Comparison of ENCODE assay signal across 9 cellular contexts in the genomic region with DNA sequence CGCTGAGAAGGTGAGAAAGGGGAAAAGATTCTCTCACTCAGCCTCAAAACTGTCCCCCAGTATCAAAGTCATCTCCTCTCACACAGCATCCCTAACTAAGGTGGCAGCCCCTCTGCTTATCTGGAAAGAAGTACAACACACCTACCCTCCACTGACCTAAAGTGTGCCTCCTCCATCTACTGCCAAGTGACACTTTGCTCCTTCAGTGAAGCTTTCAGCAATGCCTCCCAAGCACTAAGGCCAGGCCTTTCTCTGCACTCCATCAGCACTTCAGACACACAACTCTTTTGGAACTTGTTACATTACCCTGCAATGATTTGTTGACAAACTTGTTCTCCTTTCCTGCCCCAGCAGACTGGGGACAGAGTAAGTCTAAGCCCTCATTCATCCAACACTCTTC. TPM values are rescaled to one million over a fixed set of nuclear protein-coding genes. Genes with fewer than 3 reads are reported as not detected.
A peak's percentile ranks its signal among the peaks of the same experiment; 100 is the strongest.
DNase-seq lines count a peak whose midpoint lies in the region; ATAC-seq and TF ChIP-seq lines count a peak whose summit lies in the region.
"Had no signal": no experiment of that assay in that cellular context is flagged by ENCODE, and none has a peak within 500 bp of the region (broad histone marks: within the 10 kb centered on the region; RNA-seq: fewer than 3 reads in every experiment).

No MANE protein-coding gene starts in this region.

- peaks cover 64% of the 10 kb centered on the region for H3K4me1 ChIP-seq in Karpas-422 (ENCODE audit: low read length)

- H3K4me3 ChIP-seq in AG10803 (ENCODE audit: low read length) (peak overlapping the region; percentile 79), Karpas-422 (ENCODE audit: low read length) (peak overlapping the region; percentile 70; the same call in 1 of the 2 replicates)

- no peak for TF ChIP-seq CTCF in AG10803 (conservative IDR thresholded peaks at IDR 0.05; ENCODE audit: low read length)
- no peak for TF ChIP-seq CTCF in nephron progenitor cell (IDR thresholded peaks at IDR 0.05)

- no peak overlapping the region for H3K27ac ChIP-seq in Karpas-422 (ENCODE audit: low read length)

- H2AFZ ChIP-seq in Karpas-422 (ENCODE audit: low read length) = no peak overlapping the region

- H3K9ac ChIP-seq in Karpas-422 (ENCODE audit: low read length) = peak overlapping the region; percentile 83; the same call in 1 of the 2 replicates

- H3K9me3 Mint-ChIP-seq in central memory CD8-positive, alpha-beta T cell = no peaks in the 10 kb centered on the region
- no peaks in the 10 kb centered on the region for H3K9me3 Mint-ChIP-seq in nephron progenitor cell

- no peaks in the 10 kb centered on the region; the same call in 1 of the 2 replicates for H4K20me1 ChIP-seq in Karpas-422 (ENCODE audit: insufficient read depth, low read depth, low read length)

- peaks cover 25% of the 10 kb centered on the region for H3K36me3 Mint-ChIP-seq in central memory CD8-positive, alpha-beta T cell (ENCODE audit: insufficient read depth)
- H3K36me3 Mint-ChIP-seq in nephron progenitor cell (ENCODE audit: low read depth) = peaks cover 22% of the 10 kb centered on the region

- no peak for ATAC-seq in central memory CD8-positive, alpha-beta T cell (replicated peaks; ENCODE audit: extremely low read depth, poor library complexity, severe bottlenecking)
- ATAC-seq in HG03039 (IDR thresholded peaks at IDR 0.05; ENCODE audit: unreplicated experiment) = no peak
- ATAC-seq in HG02610 (IDR thresholded peaks at IDR 0.05; ENCODE audit: unreplicated experiment) = no peak

- no peaks in the 10 kb centered on the region; the same call in 1 of the 2 replicates for H3K36me3 ChIP-seq in Karpas-422 (ENCODE audit: insufficient read depth, low read length)

- H3K4me3 Mint-ChIP-seq in central memory CD8-positive, alpha-beta T cell = peak overlapping the region; percentile 98
- peak overlapping the region; percentile 99 for H3K4me3 Mint-ChIP-seq in nephron progenitor cell

- H3K4me2 ChIP-seq in Karpas-422 (ENCODE audit: low read depth, low read length, poor library complexity, severe bottlenecking) = peak overlapping the region; percentile 80

- no peaks in the 10 kb centered on the region for H3K27me3 ChIP-seq in Karpas-422 (ENCODE audit: low read length)

- DNase-seq in AG10803 (ENCODE audit: low read depth) (no peak), Karpas-422 (no peak), nephron progenitor cell (no peak), inferior parietal cortex (ENCODE audit: extremely low spot score) (no peak), C1 segment of cervical spinal cord (lab: John Stamatoyannopoulos, UW) (no peak)
- DNase-seq in central memory CD8-positive, alpha-beta T cell (ENCODE audit: low spot score in 2 of 2) = no peak
- DNase-seq: stimulated activated CD4-positive, alpha-beta T cell treated with anti-CD3 and anti-CD28 coated beads, Interleukin-4, amount 100 ng/mL, for 4 hours had no signal

- peaks cover 73% of the 10 kb centered on the region for H3K4me1 Mint-ChIP-seq in central memory CD8-positive, alpha-beta T cell
- H3K4me1 Mint-ChIP-seq in nephron progenitor cell = peaks cover 49% of the 10 kb centered on the region

- H3K79me2 ChIP-seq in Karpas-422 (ENCODE audit: low read length) = peaks cover 55% of the 10 kb centered on the region

- H3K9me3 ChIP-seq in Karpas-422 (ENCODE audit: low read length) = no peaks in the 10 kb centered on the region

- no peaks in the 10 kb centered on the region for H3K9me2 ChIP-seq in Karpas-422 (replicated peaks; ENCODE audit: insufficient read depth, low read length)

- peak overlapping the region; percentile 95 for H3K27ac Mint-ChIP-seq in central memory CD8-positive, alpha-beta T cell (ENCODE audit: low read depth)
- H3K27ac Mint-ChIP-seq in nephron progenitor cell = peak overlapping the region; percentile 61

- H3K27me3 Mint-ChIP-seq in central memory CD8-positive, alpha-beta T cell = no peaks in the 10 kb centered on the region
- peaks cover 12% of the 10 kb centered on the region for H3K27me3 Mint-ChIP-seq in nephron progenitor cell (ENCODE audit: low read depth, poor library complexity)

RNA-seq across cellular contexts. Expression of a gene that starts 1.4 kb away (rescaled TPM):
- 14.6 and 24.1 TPM in 2 replicates for total RNA-seq in Karpas-422 (2014; rRNA removed; shearing (Covaris generic); ENCODE audit: low replicate concordance)

RNA-seq across cellular contexts. Expression of a gene that starts 13.7 kb away (rescaled TPM):
- 16.7 and 38.3 TPM in 2 replicates for total RNA-seq in Karpas-422 (2014; rRNA removed; shearing (Covaris generic); ENCODE audit: low replicate concordance)

RNA-seq across cellular contexts. Expression of a gene that starts 34.6 kb away (rescaled TPM):
- 27.2 and 62.6 TPM in 2 replicates for total RNA-seq in Karpas-422 (2014; rRNA removed; shearing (Covaris generic); ENCODE audit: low replicate concordance)
